Comparison of ENCODE assay signal across 8 cellular contexts in the genomic region with DNA sequence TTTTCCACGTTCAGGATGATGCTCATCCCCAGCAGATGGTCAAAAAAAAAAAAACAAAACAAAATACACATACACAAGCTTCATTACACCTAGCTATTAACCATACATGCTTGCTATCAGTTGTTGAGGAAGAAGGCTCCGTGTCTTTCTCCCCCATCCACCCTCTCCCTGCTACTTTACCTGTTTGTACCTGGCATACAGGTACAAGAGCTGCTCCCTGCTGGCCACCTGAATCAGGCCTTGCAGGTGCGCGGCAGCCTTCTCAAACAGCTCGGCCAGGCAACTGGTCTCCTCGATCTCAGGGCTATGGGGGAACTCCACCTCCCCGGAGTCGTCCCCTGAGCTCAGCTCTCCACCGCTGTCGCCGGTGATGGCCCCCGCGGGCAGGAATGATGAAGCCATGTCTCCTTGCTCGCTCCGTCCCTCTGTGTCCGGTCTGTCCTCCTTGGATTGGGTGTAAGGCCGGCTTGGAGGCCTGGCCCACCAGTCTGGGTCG. TPM values are rescaled to one million over a fixed set of nuclear protein-coding genes. Genes with fewer than 3 reads are reported as not detected.
DNase-seq lines count a peak whose midpoint lies in the region; ATAC-seq and TF ChIP-seq lines count a peak whose summit lies in the region.

No MANE protein-coding gene starts in this region.

- H3K36me3 ChIP-seq in BE2C: peaks cover 2% of the 10 kb centered on the region; the same call in 1 of the 2 replicates
- peaks cover 0 to 9% of the 10 kb centered on the region in 2 donors for H3K36me3 ChIP-seq in muscle layer of duodenum (ENCODE audit: control insufficient read depth in 1 of 2, insufficient read depth in 2 of 2, low read length in 2 of 2)

- H3K27me3 ChIP-seq in BE2C (no peaks in the 10 kb centered on the region), muscle layer of duodenum (ENCODE audit: low read depth, low read length) (no peaks in the 10 kb centered on the region)

- H3K4me3 ChIP-seq in BE2C (ENCODE audit: low read depth, low read length) (peak overlapping the region; percentile 97), muscle layer of duodenum (ENCODE audit: low read depth in 1 of 2, low read length in 2 of 2) (peak overlapping the region; percentile 96)

- no peak for TF ChIP-seq CTCF in BE2C (IDR thresholded peaks at IDR 0.05; ENCODE audit: low read depth, low read length)

- H3K4me1 ChIP-seq in BE2C (no peaks in the 10 kb centered on the region), muscle layer of duodenum (ENCODE audit: control insufficient read depth in 1 of 2, insufficient read depth in 2 of 2, low read length in 2 of 2) (peaks cover 0 to 21% of the 10 kb centered on the region in 2 donors)

- peak overlapping the region; percentile 95 for H3K27ac ChIP-seq in caudate nucleus (ENCODE audit: low read depth, low read length)
- H3K27ac ChIP-seq in muscle layer of duodenum (ENCODE audit: low read length): peak overlapping the region; percentile 59

- DNase-seq in BE2C: no peak
- peak; percentile 76 for DNase-seq in NCI-H345 (lab: John Stamatoyannopoulos, UW)
- peak in 4 of 61 donors; percentile 43 to 60 (median 54) for DNase-seq in caudate nucleus (lab: John Stamatoyannopoulos, UW)
- no peak for DNase-seq in AML-193 (lab: John Stamatoyannopoulos, UW)
- no peak for DNase-seq in kidney glomerular epithelial cell (lab: John Stamatoyannopoulos, UW)

- H3K9me3 ChIP-seq in BE2C (no peaks in the 10 kb centered on the region), muscle layer of duodenum (ENCODE audit: control insufficient read depth in 1 of 2, low read length in 2 of 2) (no peaks in the 10 kb centered on the region)

- ATAC-seq in GM18861 (IDR thresholded peaks at IDR 0.05; ENCODE audit: unreplicated experiment) (peak; percentile 19), HG03060 (IDR thresholded peaks at IDR 0.05; ENCODE audit: low read depth, unreplicated experiment) (peak; percentile 26)

RNA-seq across cellular contexts. Expression of a gene that starts 0.5 kb away (rescaled TPM):
- polyA plus RNA-seq in BE2C (2012; ENCODE audit: insufficient read depth, insufficient read length, low read depth): 142 TPM

RNA-seq across cellular contexts. Expression of a gene that starts 56.9 kb away (rescaled TPM):
- polyA plus RNA-seq in BE2C (2012; ENCODE audit: insufficient read depth, insufficient read length, low read depth): 3.4 TPM
